Comparison of ENCODE assay signal across 1 cellular context in genomic region chr1:101109791-101110190, GRCh38.
A peak's percentile ranks its signal among the peaks of the same experiment; 100 is the strongest.
TF ChIP-seq lines count a peak whose summit lies in the region.

No MANE protein-coding gene starts in this region.

TF ChIP-seq in K562, 482 proteins besides CTCF, POLR2A, EP300 and RAD21 (continued from another document):
- TF ChIP-seq, protein P1, sequence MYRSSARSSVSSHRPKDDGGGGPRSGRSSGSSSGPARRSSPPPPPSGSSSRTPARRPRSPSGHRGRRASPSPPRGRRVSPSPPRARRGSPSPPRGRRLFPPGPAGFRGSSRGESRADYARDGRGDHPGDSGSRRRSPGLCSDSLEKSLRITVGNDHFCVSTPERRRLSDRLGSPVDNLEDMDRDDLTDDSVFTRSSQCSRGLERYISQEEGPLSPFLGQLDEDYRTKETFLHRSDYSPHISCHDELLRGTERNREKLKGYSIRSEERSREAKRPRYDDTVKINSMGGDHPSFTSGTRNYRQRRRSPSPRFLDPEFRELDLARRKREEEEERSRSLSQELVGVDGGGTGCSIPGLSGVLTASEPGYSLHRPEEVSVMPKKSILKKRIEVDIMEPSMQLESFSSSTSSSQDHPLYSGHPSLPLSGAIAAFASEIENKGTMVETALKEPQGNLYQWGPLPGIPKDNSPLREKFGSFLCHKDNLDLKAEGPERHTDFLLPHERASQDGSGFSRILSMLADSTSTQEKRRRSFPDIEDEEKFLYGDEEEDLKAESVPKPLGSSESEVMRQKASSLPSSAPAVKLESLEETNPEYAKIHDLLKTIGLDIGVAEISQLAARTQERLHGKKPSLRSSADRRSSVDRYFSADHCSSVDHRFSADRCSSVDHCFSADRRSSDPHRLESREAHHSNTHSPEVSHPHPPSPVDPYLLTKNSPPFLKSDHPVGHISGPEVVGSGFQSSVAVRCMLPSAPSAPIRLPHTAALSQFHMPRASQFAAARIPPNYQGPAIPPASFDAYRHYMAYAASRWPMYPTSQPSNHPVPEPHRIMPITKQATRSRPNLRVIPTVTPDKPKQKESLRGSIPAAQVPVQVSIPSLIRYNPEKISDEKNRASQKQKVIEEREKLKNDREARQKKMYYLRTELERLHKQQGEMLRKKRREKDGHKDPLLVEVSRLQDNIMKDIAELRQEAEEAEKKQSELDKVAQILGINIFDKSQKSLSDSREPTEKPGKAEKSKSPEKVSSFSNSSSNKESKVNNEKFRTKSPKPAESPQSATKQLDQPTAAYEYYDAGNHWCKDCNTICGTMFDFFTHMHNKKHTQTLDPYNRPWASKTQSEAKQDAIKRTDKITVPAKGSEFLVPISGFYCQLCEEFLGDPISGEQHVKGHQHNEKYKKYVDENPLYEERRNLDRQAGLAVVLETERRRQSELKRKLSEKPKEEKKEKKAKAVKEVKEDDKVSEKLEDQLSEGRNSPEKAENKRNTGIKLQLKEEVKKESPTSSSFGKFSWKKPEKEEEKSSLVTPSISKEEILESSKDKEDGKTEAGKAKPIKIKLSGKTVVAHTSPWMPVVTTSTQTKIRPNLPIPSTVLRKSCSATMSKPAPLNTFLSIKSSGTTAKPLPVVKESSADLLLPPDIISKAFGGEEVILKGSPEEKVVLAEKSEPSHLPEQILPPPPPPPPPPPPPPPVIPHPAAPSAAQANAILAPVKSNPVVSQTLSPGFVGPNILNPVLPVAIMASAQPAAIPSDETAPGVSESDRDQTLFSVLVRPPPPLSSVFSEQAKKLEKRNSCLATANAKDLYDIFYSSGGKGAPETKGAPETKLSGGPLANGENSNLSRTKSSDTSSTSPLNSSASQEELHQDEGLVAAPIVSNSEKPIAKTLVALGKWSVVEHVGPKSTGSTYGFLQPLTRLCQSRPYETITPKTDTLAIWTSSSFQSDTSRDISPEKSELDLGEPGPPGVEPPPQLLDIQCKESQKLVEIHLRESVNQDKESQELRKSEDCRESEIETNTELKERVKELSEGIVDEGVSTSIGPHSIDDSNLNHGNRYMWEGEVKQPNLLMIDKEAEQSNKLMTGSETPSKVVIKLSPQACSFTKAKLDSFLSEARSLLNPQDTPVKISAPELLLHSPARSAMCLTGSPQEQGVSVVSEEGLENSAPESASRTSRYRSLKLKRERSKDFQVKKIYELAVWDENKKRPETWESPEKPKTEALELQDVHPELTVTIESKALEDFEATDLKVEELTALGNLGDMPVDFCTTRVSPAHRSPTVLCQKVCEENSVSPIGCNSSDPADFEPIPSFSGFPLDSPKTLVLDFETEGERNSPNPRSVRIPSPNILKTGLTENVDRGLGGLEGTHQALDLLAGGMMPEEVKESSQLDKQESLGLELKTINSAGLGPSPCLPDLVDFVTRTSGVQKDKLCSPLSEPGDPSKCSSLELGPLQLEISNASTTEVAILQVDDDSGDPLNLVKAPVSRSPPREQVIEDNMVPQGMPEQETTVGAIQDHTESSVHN (IDR thresholded peaks at IDR 0.05; ENCODE audit: borderline replicate concordance in 1 of 2, low read depth in 1 of 2): no peak
- peak; percentile 33; the same call in 1 of the 2 replicates for TF ChIP-seq MAFF (IDR thresholded peaks at IDR 0.05; ENCODE audit: low read length)
- TF ChIP-seq ZNF316 (IDR thresholded peaks at IDR 0.05): peak; percentile 69
TF ChIP-seq in K562: peak in this region for 5.
